In genomic region chr1:68313736-68314594, GRCh38 we compare ENCODE assay signal across 13 cellular contexts.
DNase-seq lines count a peak whose midpoint lies in the region; ATAC-seq and TF ChIP-seq lines count a peak whose summit lies in the region.
"Had no signal": no experiment of that assay in that cellular context is flagged by ENCODE, and none has a peak within 500 bp of the region (broad histone marks: within the 10 kb centered on the region; RNA-seq: fewer than 3 reads in every experiment).

No MANE protein-coding gene starts in this region.

- H3K36me3 ChIP-seq in A673 (ENCODE audit: insufficient read depth, low read length, poor library complexity, severe bottlenecking): no peaks in the 10 kb centered on the region

- CTCF ChIA-PET in A673 (lab: Charles Lee) (no interaction called here), RWPE1 (lab: Yijun Ruan, JAX) (interaction anchor here (0.6 kb wide), 1 partner anchor 73 kb away, joined by 6 read pairs; no protein-coding TSS in a partner anchor)

- no peaks in the 10 kb centered on the region for H3K9me3 ChIP-seq in A673 (ENCODE audit: low read depth, low read length, poor library complexity, severe bottlenecking)
- H3K9me3 ChIP-seq: A549 had no signal

- ATAC-seq in GM19455 (IDR thresholded peaks at IDR 0.05; ENCODE audit: unreplicated experiment): no peak
- ATAC-seq: A549; natural killer cell treated with Interleukin-12 subunit alpha and Interleukin-12 subunit beta and Interleukin-15 and Interleukin-18, amount 100 ng/mL, for 72 hours had no signal

- H3K27me3 ChIP-seq in A673 (replicated peaks; ENCODE audit: insufficient read depth, low read depth, low read length, poor library complexity): no peaks in the 10 kb centered on the region

- POLR2A ChIA-PET in A673 (lab: Charles Lee; ENCODE audit: low non-redundant PET): no interaction called here
- POLR2A ChIA-PET in RWPE1 (lab: Yijun Ruan, JAX; ENCODE audit: low non-redundant PET): no interaction called here

- H3K4me1 ChIP-seq in A673 (ENCODE audit: insufficient read depth, low read length, poor library complexity, severe bottlenecking): peaks cover 14% of the 10 kb centered on the region
- H3K4me1 ChIP-seq: A549 had no signal

- H3K4me3 ChIP-seq in A673 (ENCODE audit: low read depth, low read length, poor library complexity, severe bottlenecking): no peak overlapping the region
- H3K4me3 ChIP-seq: A549 had no signal

- BruUV-seq in A673 (replicated peaks; lab: Mats Ljungman, UMichigan): no TSS peak

- H3K27ac ChIP-seq in A673 (ENCODE audit: low read depth, low read length, poor library complexity, severe bottlenecking) (peak overlapping the region; percentile 31), RWPE1 (no peak overlapping the region)
- H3K27ac ChIP-seq: A549 had no signal

- DNase-seq in A673 (ENCODE audit: low spot score) (peak; percentile 60), NCI-H146 (lab: John Stamatoyannopoulos, UW) (peak; percentile 90), SHP77 (lab: John Stamatoyannopoulos, UW) (peak; percentile 32 to 45), left kidney (ENCODE audit: low read depth, low spot score) (peak; percentile 28), RWPE1 (ENCODE audit: low spot score) (no peak)
- DNase-seq in activated effector memory CD4-positive, alpha-beta T cell treated with anti-CD3 and anti-CD28 coated beads, Interleukin-2, amount 50 U/mL, for 16 hours: no peak
- DNase-seq in activated CD4-positive, alpha-beta T cell treated with anti-CD3 and anti-CD28 coated beads, Interleukin-2, amount 50 U/mL, for 1 hour: no peak
- DNase-seq: activated CD4-positive, CD25-positive, alpha-beta regulatory T cell; central memory CD4-positive, alpha-beta T cell; stimulated activated naive CD4-positive, alpha-beta T cell treated with Interleukin-2 at 50 U/mL for 16 hours had no signal

- no peak for TF ChIP-seq CTCF in A673 (conservative IDR thresholded peaks at IDR 0.05; ENCODE audit: low read depth, low read length)
- TF ChIP-seq CTCF in RWPE1 (conservative IDR thresholded peaks at IDR 0.05; ENCODE audit: low read depth): no peak

- intact Hi-C loops in A673 (cut with micrococcal nuclease; ENCODE audit: unreplicated experiment): no loop called here

Comparison
In these comparisons a context has a peak if more than half of its experiments do, and no peak if none do; other contexts are left out.
1. DNase-seq: peak in A673 (single experiment), NCI-H146 (single experiment), SHP77 (2 of 2) and left kidney (single experiment); none in RWPE1 (single experiment), activated effector memory CD4-positive, alpha-beta T cell treated with anti-CD3 and anti-CD28 coated beads, Interleukin-2, amount 50 U/mL, for 16 hours (single experiment) and activated CD4-positive, alpha-beta T cell treated with anti-CD3 and anti-CD28 coated beads, Interleukin-2, amount 50 U/mL, for 1 hour (single experiment).